Comparison of ENCODE assay signal across 22 cellular contexts in the genomic region with DNA sequence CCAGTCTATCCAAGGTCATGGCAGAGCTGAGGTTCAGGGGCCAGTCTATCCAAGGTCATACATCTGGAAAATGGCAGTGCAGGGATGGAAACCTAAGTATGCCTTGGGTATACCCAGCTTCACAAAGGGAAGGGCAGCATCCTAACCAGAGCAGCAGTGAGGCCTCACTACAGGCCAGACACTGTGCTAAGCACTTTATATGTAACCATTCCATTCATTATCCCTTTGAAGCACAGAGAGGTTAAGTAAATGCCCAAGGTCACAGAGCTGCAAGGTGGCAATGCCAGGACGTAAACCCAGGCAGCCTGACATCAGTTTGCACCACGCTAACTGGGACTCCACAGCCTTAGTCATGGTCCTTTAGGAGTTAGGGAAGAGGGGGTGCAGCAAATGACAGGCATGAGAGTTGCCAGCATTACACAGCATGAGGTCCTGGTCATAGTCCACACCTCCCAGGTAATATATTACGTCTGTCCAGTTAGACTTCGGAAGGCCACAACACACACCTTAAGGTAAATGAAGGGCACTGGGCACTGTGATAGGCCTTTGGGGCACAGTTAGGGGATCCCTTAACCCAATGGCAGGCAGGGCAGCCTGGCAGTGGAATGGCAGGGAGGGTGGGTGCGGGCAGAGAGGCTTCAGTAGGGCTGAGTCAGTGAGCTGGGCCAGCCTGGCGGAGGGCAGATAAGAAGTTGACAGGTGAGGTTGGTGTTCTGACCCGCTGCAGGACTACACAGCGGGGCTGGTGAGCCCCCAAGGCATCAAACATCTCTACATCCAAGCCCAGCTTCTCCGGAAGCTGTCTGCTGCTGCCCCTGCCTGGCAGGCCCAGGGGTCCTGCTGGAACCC. TPM values are rescaled to one million over a fixed set of nuclear protein-coding genes. Genes with fewer than 3 reads are reported as not detected.
DNase-seq lines count a peak whose midpoint lies in the region; ATAC-seq and TF ChIP-seq lines count a peak whose summit lies in the region.
"Had no signal": no experiment of that assay in that cellular context is flagged by ENCODE, and none has a peak within 500 bp of the region (broad histone marks: within the 10 kb centered on the region; RNA-seq: fewer than 3 reads in every experiment).

No MANE protein-coding gene starts in this region.

- peaks cover 22% of the 10 kb centered on the region for H3K27me3 ChIP-seq in endodermal cell (ENCODE audit: control insufficient read depth, insufficient read depth, low read length, poor library complexity, severe bottlenecking)
- peaks cover 33% of the 10 kb centered on the region for H3K27me3 ChIP-seq in neural progenitor cell
- H3K27me3 ChIP-seq: BE2C, MG63 had no signal

- POLR2A ChIA-PET in OCI-LY7 (lab: Charles Lee) = no interaction called here

- BruUV-seq in OCI-LY7 (replicated peaks; lab: Mats Ljungman, UMichigan) = no TSS peak

- CTCF ChIA-PET in OCI-LY7 (lab: Charles Lee; ENCODE audit: unreplicated experiment) = interaction anchor here (1.0 to 1.4 kb wide), 4 partner anchors 15 to 367 kb away, joined by 3 to 9 read pairs (median 4); no protein-coding TSS in a partner anchor

- H3K79me2 ChIP-seq in OCI-LY7 (ENCODE audit: insufficient read depth, low read depth, low read length) (peaks cover 14% of the 10 kb centered on the region; the same call in 1 of the 2 replicates), neural progenitor cell (ENCODE audit: low read depth) (no peaks in the 10 kb centered on the region)

- H3K4me1 ChIP-seq in OCI-LY7 (ENCODE audit: insufficient read depth, low read length, poor library complexity, severe bottlenecking) (peaks cover 41% of the 10 kb centered on the region), endodermal cell (ENCODE audit: control insufficient read depth, insufficient read depth, low read length) (peaks cover 3% of the 10 kb centered on the region), neural progenitor cell (peaks cover 11% of the 10 kb centered on the region)

- H2AFZ ChIP-seq in OCI-LY7 (ENCODE audit: low read length) (no peak overlapping the region), neural progenitor cell (replicated peaks) (no peak overlapping the region)

- no peak for ATAC-seq in activated T-cell treated with anti-CD3 and anti-CD28 coated beads, Interleukin-2, amount 50 U/mL, for 4 hours
- ATAC-seq: K562, PC-3 had no signal

- DNase-seq in activated T-cell treated with anti-CD3 and anti-CD28 coated beads, Interleukin-2, amount 50 U/mL, for 48 hours = peak; percentile 10 to 15
- DNase-seq in activated T-cell treated with anti-CD3 and anti-CD28 coated beads, Interleukin-2, amount 50 U/mL, for 4 hours = no peak
- no peak for DNase-seq in OCI-LY7 (ENCODE audit: low spot score)
- DNase-seq in endodermal cell = peak; percentile 44
- DNase-seq in neural progenitor cell (ENCODE audit: low spot score) = no peak
- no peak for DNase-seq in Ammon's horn (ENCODE audit: low spot score)
- no peak for DNase-seq in stimulated activated CD4-positive, alpha-beta T cell treated with anti-CD3 and anti-CD28 coated beads, Interleukin-4, amount 100 ng/mL, for 24 hours
- DNase-seq in osteocyte (ENCODE audit: extremely low spot score, unreplicated experiment) = no peak
- DNase-seq: BE2C; CD4-positive, alpha-beta T cell; DMS153; GOT3; MG63; NCI-H1417; NCI-H1694 treated with DMSO at 0.1 percent for 48 hours; NCI-H446; NCI-H526 treated with DMSO at 0.1 percent for 48 hours; PC-3; RPMI8226; SIG-M5; SK-N-SH had no signal

- H3F3A ChIP-seq in neural progenitor cell (ENCODE audit: low read depth) = peaks cover 4% of the 10 kb centered on the region

- no peaks in the 10 kb centered on the region for H3K36me3 Mint-ChIP-seq in activated T-cell treated with anti-CD3 and anti-CD28 coated beads, Interleukin-2, amount 50 U/mL, for 4 hours (ENCODE audit: insufficient read depth)
- H3K36me3 Mint-ChIP-seq in endodermal cell (ENCODE audit: low read depth) (no peaks in the 10 kb centered on the region), neural progenitor cell (no peaks in the 10 kb centered on the region), osteocyte (ENCODE audit: unreplicated experiment) (no peaks in the 10 kb centered on the region)

- H3K36me3 ChIP-seq in OCI-LY7 (ENCODE audit: insufficient read depth, low read length) = no peaks in the 10 kb centered on the region
- no peaks in the 10 kb centered on the region for H3K36me3 ChIP-seq in endodermal cell (ENCODE audit: control insufficient read depth, insufficient read depth, low read length)
- no peaks in the 10 kb centered on the region for H3K36me3 ChIP-seq in neural progenitor cell
- H3K36me3 ChIP-seq: BE2C, MG63 had no signal

- intact Hi-C loops in OCI-LY7 (cut with micrococcal nuclease; ENCODE audit: unreplicated experiment) = no loop called here

- H3K4me2 ChIP-seq in OCI-LY7 (ENCODE audit: low read length) = 0 out of 2 replicates have a peak overlapping the region, but pooled peaks have one; percentile 84
- no peak overlapping the region for H3K4me2 ChIP-seq in neural progenitor cell
- H3K4me2 ChIP-seq: SK-N-SH had no signal

- H3K27ac Mint-ChIP-seq in endodermal cell = no peak overlapping the region
- H3K27ac Mint-ChIP-seq in neural progenitor cell = no peak overlapping the region
- H3K27ac Mint-ChIP-seq in osteocyte (ENCODE audit: unreplicated experiment) = no peak overlapping the region
- H3K27ac Mint-ChIP-seq: CD4-positive, alpha-beta T cell had no signal

- H3K4me3 Mint-ChIP-seq in activated T-cell treated with anti-CD3 and anti-CD28 coated beads, Interleukin-2, amount 50 U/mL, for 4 hours = no peak overlapping the region
- no peak overlapping the region for H3K4me3 Mint-ChIP-seq in endodermal cell
- peak overlapping the region; percentile 31 for H3K4me3 Mint-ChIP-seq in neural progenitor cell
- H3K4me3 Mint-ChIP-seq in osteocyte (ENCODE audit: unreplicated experiment) = no peak overlapping the region

- 83 to 96% methylated on average over 4 to 9 of the region's 9 CpGs for WGBS in endodermal cell (ENCODE audit: insufficient coverage in 1 of 2, insufficient read length in 1 of 2), 2 experiments

- no peaks in the 10 kb centered on the region for H3K9me3 Mint-ChIP-seq in activated T-cell treated with anti-CD3 and anti-CD28 coated beads, Interleukin-2, amount 50 U/mL, for 4 hours
- H3K9me3 Mint-ChIP-seq in endodermal cell (no peaks in the 10 kb centered on the region), neural progenitor cell (peaks cover 3% of the 10 kb centered on the region), osteocyte (ENCODE audit: unreplicated experiment) (no peaks in the 10 kb centered on the region)
- H3K9me3 Mint-ChIP-seq: CD4-positive, alpha-beta T cell had no signal

- H3K9me3 ChIP-seq in OCI-LY7 (ENCODE audit: low read length) = no peaks in the 10 kb centered on the region
- no peaks in the 10 kb centered on the region for H3K9me3 ChIP-seq in endodermal cell (ENCODE audit: control insufficient read depth, low read length)
- H3K9me3 ChIP-seq in neural progenitor cell (ENCODE audit: low read depth) = no peaks in the 10 kb centered on the region
- H3K9me3 ChIP-seq: BE2C, MG63, SK-N-SH had no signal

- no peak overlapping the region for H3K9ac ChIP-seq in endodermal cell (ENCODE audit: extremely low read depth, low read length, poor library complexity, severe bottlenecking)
- no peak overlapping the region for H3K9ac ChIP-seq in neural progenitor cell
- H3K9ac ChIP-seq: SK-N-SH had no signal

- H4K20me1 ChIP-seq in OCI-LY7 (ENCODE audit: insufficient read depth, low read length) = no peaks in the 10 kb centered on the region
- H4K20me1 ChIP-seq in neural progenitor cell (ENCODE audit: low read depth) = no peaks in the 10 kb centered on the region

- H3K4me3 ChIP-seq in OCI-LY7 (ENCODE audit: low read depth, low read length, poor library complexity, severe bottlenecking) (no peak overlapping the region), endodermal cell (ENCODE audit: low read length) (no peak overlapping the region), neural progenitor cell (no peak overlapping the region)
- H3K4me3 ChIP-seq: K562, MG63 had no signal

- no peaks in the 10 kb centered on the region for H3K9me2 ChIP-seq in OCI-LY7 (ENCODE audit: insufficient read depth, low read length)
- H3K9me2 ChIP-seq: SK-N-SH had no signal

- peaks cover 67% of the 10 kb centered on the region for H3K27me3 Mint-ChIP-seq in activated T-cell treated with anti-CD3 and anti-CD28 coated beads, Interleukin-2, amount 50 U/mL, for 4 hours (ENCODE audit: low read depth)
- peaks cover 44% of the 10 kb centered on the region for H3K27me3 Mint-ChIP-seq in endodermal cell (ENCODE audit: insufficient read depth)
- peaks cover 20% of the 10 kb centered on the region for H3K27me3 Mint-ChIP-seq in neural progenitor cell (ENCODE audit: insufficient read depth, low read depth)
- no peaks in the 10 kb centered on the region for H3K27me3 Mint-ChIP-seq in osteocyte (ENCODE audit: unreplicated experiment)

- no peak overlapping the region for H3K27ac ChIP-seq in OCI-LY7 (ENCODE audit: low read depth, low read length, poor library complexity, severe bottlenecking)
- no peak overlapping the region for H3K27ac ChIP-seq in endodermal cell (ENCODE audit: low read depth, low read length)
- no peak overlapping the region for H3K27ac ChIP-seq in neural progenitor cell

- TF ChIP-seq CTCF in OCI-LY7 (conservative IDR thresholded peaks at IDR 0.05; ENCODE audit: low read length) (no peak), endodermal cell (conservative IDR thresholded peaks at IDR 0.05) (no peak), neural progenitor cell (IDR thresholded peaks at IDR 0.05) (no peak), osteocyte (IDR thresholded peaks at IDR 0.05) (no peak)

- peaks cover 17% of the 10 kb centered on the region for H3K4me1 Mint-ChIP-seq in activated T-cell treated with anti-CD3 and anti-CD28 coated beads, Interleukin-2, amount 50 U/mL, for 4 hours (ENCODE audit: low read depth)
- H3K4me1 Mint-ChIP-seq in endodermal cell (peaks cover 11% of the 10 kb centered on the region), neural progenitor cell (peaks cover 55% of the 10 kb centered on the region), osteocyte (ENCODE audit: unreplicated experiment) (peaks cover 36% of the 10 kb centered on the region)

RNA-seq across cellular contexts. Expression of a gene that starts 21.1 kb away (rescaled TPM):
- under 1 TPM; 0.08 TPM for total RNA-seq in activated T-cell treated with anti-CD3 and anti-CD28 coated beads, Interleukin-2, amount 50 U/mL, for 4 hours
- 11.3 and 12.5 TPM in 2 replicates for total RNA-seq in OCI-LY7 (2014; rRNA removed; shearing (Covaris generic))
- total RNA-seq in OCI-LY7 (2022) (7.4 and 10.5 TPM in 2 replicates), endodermal cell (1 to 10 TPM; 1.1 to 1.2 TPM), neural progenitor cell (ENCODE audit: low replicate concordance) (1.0 and 3.3 TPM in 2 replicates), osteocyte (21.8 and 22.6 TPM in 2 replicates)
- polyA plus RNA-seq in endodermal cell (2013, experiment 1 of 2) = 13.0 TPM
- 12.1 TPM for polyA plus RNA-seq in endodermal cell (2013, experiment 2 of 2)
- total RNA-seq: CD4-positive, alpha-beta T cell; K562 had no signal
- polyA plus RNA-seq: K562 had no signal

Comparison
In these comparisons a context has a peak if more than half of its experiments do, and no peak if none do; other contexts are left out.
1. DNase-seq: peak in activated T-cell treated with anti-CD3 and anti-CD28 coated beads, Interleukin-2, amount 50 U/mL, for 48 hours (2 of 2) and endodermal cell (single experiment); none in activated T-cell treated with anti-CD3 and anti-CD28 coated beads, Interleukin-2, amount 50 U/mL, for 4 hours (single experiment), OCI-LY7 (single experiment), neural progenitor cell (single experiment), Ammon's horn (single experiment), stimulated activated CD4-positive, alpha-beta T cell treated with anti-CD3 and anti-CD28 coated beads, Interleukin-4, amount 100 ng/mL, for 24 hours (single experiment) and osteocyte (single experiment).